Comparison of ENCODE assay signal across 31 cellular contexts in the genomic region with DNA sequence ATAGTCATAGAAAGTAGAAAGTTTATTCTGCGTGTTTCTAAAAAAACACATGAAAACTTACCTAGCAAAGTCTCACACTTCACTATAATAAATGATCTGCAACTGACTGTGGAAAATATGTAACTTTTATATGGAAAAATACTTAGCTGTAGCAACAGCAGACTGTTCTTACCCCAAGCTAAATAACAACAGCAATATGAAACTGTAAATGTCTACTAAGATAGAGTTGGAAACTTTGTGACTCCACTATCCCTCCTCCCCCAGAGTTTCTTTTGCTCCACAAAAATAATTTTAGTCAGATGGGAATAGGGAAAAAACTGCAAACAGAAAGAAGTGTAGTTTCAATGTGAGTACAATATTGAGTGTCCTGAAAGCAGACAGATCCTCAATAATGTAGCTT. TPM values are rescaled to one million over a fixed set of nuclear protein-coding genes. Genes with fewer than 3 reads are reported as not detected.
DNase-seq lines count a peak whose midpoint lies in the region; ATAC-seq and TF ChIP-seq lines count a peak whose summit lies in the region.
"Had no signal": no experiment of that assay in that cellular context is flagged by ENCODE, and none has a peak within 500 bp of the region (broad histone marks: within the 10 kb centered on the region; RNA-seq: fewer than 3 reads in every experiment).

No MANE protein-coding gene starts in this region.

- H2AFZ ChIP-seq in hepatocyte, result no peak overlapping the region

- no peaks in the 10 kb centered on the region for H3K9me3 ChIP-seq in hepatocyte (ENCODE audit: low read depth)
- no peaks in the 10 kb centered on the region for H3K9me3 ChIP-seq in prostate gland
- H3K9me3 ChIP-seq: BE2C, esophagus squamous epithelium, HAP-1, lower lobe of right lung, SJSA1, testis had no signal

- H3K27me3 ChIP-seq in hepatocyte (no peaks in the 10 kb centered on the region), prostate gland (replicated peaks; ENCODE audit: insufficient read depth) (no peaks in the 10 kb centered on the region)
- H3K27me3 ChIP-seq: BE2C, esophagus squamous epithelium, SJSA1, testis had no signal

- intact Hi-C loops in activated T-helper 1 cell treated with anti-CD3 and anti-CD28 coated beads, Interleukin-12 subunit alpha, Interleukin-12 subunit beta, Interleukin-2, Interleukin-4 antibody, amounts not matched to agents 30 ng/mL and 10 ng/mL and 1 ng/mL, durations not matched to agents 14 hours and 24 hours and 36 hours (cut with micrococcal nuclease), result loop anchor here (1.0 to 5.0 kb wide), 4 partner anchors 22 to 624 kb away; no protein-coding TSS in a partner anchor
- intact Hi-C loops in prostate gland (cut with DNase I), result no loop called here
- intact Hi-C loops in left cardiac atrium (cut with DNase I), result loop anchor here in 1 of 2 donors (10.0 kb wide), 1 partner anchor 46 kb away; no protein-coding TSS in a partner anchor

- no peaks in the 10 kb centered on the region for H3K36me3 ChIP-seq in hepatocyte (replicated peaks; ENCODE audit: insufficient read depth, low read depth)
- H3K36me3 ChIP-seq in prostate gland, result no peaks in the 10 kb centered on the region
- H3K36me3 ChIP-seq: BE2C, esophagus squamous epithelium, HAP-1, lower lobe of right lung, SJSA1 had no signal

- peaks cover 91% of the 10 kb centered on the region for H3K79me2 ChIP-seq in hepatocyte

- H3K36me3 Mint-ChIP-seq in activated naive CD4-positive, alpha-beta T cell treated with anti-CD3 and anti-CD28 coated beads, Interleukin-2, amount 50 U/mL, for 72 hours, result peaks cover 0 to 7% of the 10 kb centered on the region in 2 donors
- peaks cover 26% of the 10 kb centered on the region for H3K36me3 Mint-ChIP-seq in activated T-helper 1 cell treated with anti-CD3 and anti-CD28 coated beads, Interleukin-12 subunit alpha, Interleukin-12 subunit beta, Interleukin-2, Interleukin-4 antibody, amounts not matched to agents 30 ng/mL and 10 ng/mL and 1 ng/mL, durations not matched to agents 14 hours and 24 hours and 36 hours (ENCODE audit: low read depth)
- H3K36me3 Mint-ChIP-seq: natural killer cell; stimulated activated effector memory CD8-positive, alpha-beta T cell treated with anti-CD3 and anti-CD28 coated beads, Interleukin-12 subunit alpha, Interleukin-12 subunit beta, amount 100 ng/mL, for 72 hours had no signal

- H3K4me1 ChIP-seq in hepatocyte (ENCODE audit: insufficient read depth), result peaks cover 30% of the 10 kb centered on the region
- H3K4me1 ChIP-seq in prostate gland (replicated peaks), result no peaks in the 10 kb centered on the region

- no peaks in the 10 kb centered on the region for H3K9me2 ChIP-seq in hepatocyte (replicated peaks; ENCODE audit: insufficient read depth)

- H3K27ac Mint-ChIP-seq in activated naive CD4-positive, alpha-beta T cell treated with anti-CD3 and anti-CD28 coated beads, Interleukin-2, amount 50 U/mL, for 72 hours, result peak overlapping the region in 1 of 2 donors; percentile 18
- H3K27ac Mint-ChIP-seq in activated T-helper 1 cell treated with anti-CD3 and anti-CD28 coated beads, Interleukin-12 subunit alpha, Interleukin-12 subunit beta, Interleukin-2, Interleukin-4 antibody, amounts not matched to agents 30 ng/mL and 10 ng/mL and 1 ng/mL, durations not matched to agents 14 hours and 24 hours and 36 hours, result peak overlapping the region; percentile 53
- H3K27ac Mint-ChIP-seq: activated CD4-positive, alpha-beta memory T cell treated with anti-CD3 and anti-CD28 coated beads, Interleukin-2, amount 10 ng/mL, durations not matched to agents 7 days and 5 days; natural killer cell; stimulated activated effector memory CD8-positive, alpha-beta T cell treated with anti-CD3 and anti-CD28 coated beads, Interleukin-12 subunit alpha, Interleukin-12 subunit beta, amount 100 ng/mL, for 72 hours; T-cell had no signal

- no peak for TF ChIP-seq CTCF in hepatocyte (IDR thresholded peaks at IDR 0.05; ENCODE audit: poor library complexity)
- no peak for TF ChIP-seq CTCF in prostate gland (IDR thresholded peaks at IDR 0.05)

- no peaks in the 10 kb centered on the region for H3K9me3 Mint-ChIP-seq in activated naive CD4-positive, alpha-beta T cell treated with anti-CD3 and anti-CD28 coated beads, Interleukin-2, amount 50 U/mL, for 72 hours
- no peaks in the 10 kb centered on the region for H3K9me3 Mint-ChIP-seq in activated T-helper 1 cell treated with anti-CD3 and anti-CD28 coated beads, Interleukin-12 subunit alpha, Interleukin-12 subunit beta, Interleukin-2, Interleukin-4 antibody, amounts not matched to agents 30 ng/mL and 10 ng/mL and 1 ng/mL, durations not matched to agents 14 hours and 24 hours and 36 hours
- H3K9me3 Mint-ChIP-seq: activated CD4-positive, alpha-beta memory T cell treated with anti-CD3 and anti-CD28 coated beads, Interleukin-2, amount 10 ng/mL, durations not matched to agents 7 days and 5 days; CD8-positive, alpha-beta T cell; natural killer cell; stimulated activated effector memory CD8-positive, alpha-beta T cell treated with anti-CD3 and anti-CD28 coated beads, Interleukin-12 subunit alpha, Interleukin-12 subunit beta, amount 100 ng/mL, for 72 hours; T-cell had no signal

- no peaks in the 10 kb centered on the region for H4K20me1 ChIP-seq in hepatocyte (ENCODE audit: insufficient read depth, poor library complexity, severe bottlenecking)

- peak; percentile 47 to 68 for ATAC-seq in activated naive CD4-positive, alpha-beta T cell treated with anti-CD3 and anti-CD28 coated beads, Interleukin-2, amount 50 U/mL, for 72 hours
- ATAC-seq in HG02981 (IDR thresholded peaks at IDR 0.05; ENCODE audit: unreplicated experiment), result no peak
- ATAC-seq in left cardiac atrium, result no peak
- ATAC-seq: CD8-positive, alpha-beta T cell; lower lobe of right lung; natural killer cell; stimulated activated effector memory CD8-positive, alpha-beta T cell treated with anti-CD3 and anti-CD28 coated beads, Interleukin-12 subunit alpha, Interleukin-12 subunit beta, amount 100 ng/mL, for 72 hours; T-cell had no signal

- peaks cover 74% of the 10 kb centered on the region for H3K4me1 Mint-ChIP-seq in activated T-helper 1 cell treated with anti-CD3 and anti-CD28 coated beads, Interleukin-12 subunit alpha, Interleukin-12 subunit beta, Interleukin-2, Interleukin-4 antibody, amounts not matched to agents 30 ng/mL and 10 ng/mL and 1 ng/mL, durations not matched to agents 14 hours and 24 hours and 36 hours (ENCODE audit: low read depth)

- H3K27me3 Mint-ChIP-seq in activated T-helper 1 cell treated with anti-CD3 and anti-CD28 coated beads, Interleukin-12 subunit alpha, Interleukin-12 subunit beta, Interleukin-2, Interleukin-4 antibody, amounts not matched to agents 30 ng/mL and 10 ng/mL and 1 ng/mL, durations not matched to agents 14 hours and 24 hours and 36 hours (ENCODE audit: insufficient read depth), result no peaks in the 10 kb centered on the region
- H3K27me3 Mint-ChIP-seq: activated CD4-positive, alpha-beta memory T cell treated with anti-CD3 and anti-CD28 coated beads, Interleukin-2, amount 10 ng/mL, durations not matched to agents 7 days and 5 days; brain; T-cell had no signal

- peak overlapping the region; percentile 38 for H3K4me2 ChIP-seq in hepatocyte

- H3K4me3 ChIP-seq in hepatocyte (no peak overlapping the region), prostate gland (no peak overlapping the region)
- H3K4me3 ChIP-seq: esophagus squamous epithelium, HAP-1, lower lobe of right lung, SJSA1, testis had no signal

- peak overlapping the region; percentile 6 for H3K27ac ChIP-seq in hepatocyte
- H3K27ac ChIP-seq in prostate gland, result no peak overlapping the region
- H3K27ac ChIP-seq: lower lobe of right lung, RWPE1, SJSA1, testis had no signal

- 88% methylated on average over 1 of the region's 1 CpG for WGBS in hepatocyte (ENCODE audit: low lambda C conversion rate, missing lambda C conversion rate)
- WGBS in prostate gland, result 77% methylated on average over 1 of the region's 1 CpG

- no peak for TF ChIP-seq POLR2A in prostate gland (IDR thresholded peaks at IDR 0.05)

- H3K4me3 Mint-ChIP-seq in activated T-helper 1 cell treated with anti-CD3 and anti-CD28 coated beads, Interleukin-12 subunit alpha, Interleukin-12 subunit beta, Interleukin-2, Interleukin-4 antibody, amounts not matched to agents 30 ng/mL and 10 ng/mL and 1 ng/mL, durations not matched to agents 14 hours and 24 hours and 36 hours, result no peak overlapping the region
- H3K4me3 Mint-ChIP-seq: activated CD4-positive, alpha-beta memory T cell treated with anti-CD3 and anti-CD28 coated beads, Interleukin-2, amount 10 ng/mL, durations not matched to agents 7 days and 5 days; CD8-positive, alpha-beta T cell; natural killer cell; stimulated activated effector memory CD8-positive, alpha-beta T cell treated with anti-CD3 and anti-CD28 coated beads, Interleukin-12 subunit alpha, Interleukin-12 subunit beta, amount 100 ng/mL, for 72 hours; T-cell had no signal

- DNase-seq in activated naive CD4-positive, alpha-beta T cell treated with anti-CD3 and anti-CD28 coated beads, Interleukin-2, amount 50 U/mL, for 72 hours (ENCODE audit: low spot score in 2 of 2), result no peak
- no peak for DNase-seq in activated naive CD4-positive, alpha-beta T cell (lab: John Stamatoyannopoulos, UW)
- no peak for DNase-seq in activated T-helper 1 cell treated with anti-CD3 and anti-CD28 coated beads, Interleukin-12 subunit alpha, Interleukin-12 subunit beta, Interleukin-2, Interleukin-4 antibody, amounts not matched to agents 30 ng/mL and 10 ng/mL and 1 ng/mL, durations not matched to agents 14 hours and 24 hours and 36 hours (ENCODE audit: low spot score)
- DNase-seq in hepatocyte (ENCODE audit: low spot score) (no peak), prostate gland (ENCODE audit: low spot score) (no peak), left cardiac atrium (no peak)
- DNase-seq: activated CD4-positive, alpha-beta memory T cell treated with anti-CD3 and anti-CD28 coated beads, Interleukin-2, amount 10 ng/mL, durations not matched to agents 7 days and 5 days; activated CD4-positive, CD25-positive, alpha-beta regulatory T cell; activated CD8-positive, alpha-beta memory T cell treated with anti-CD3 and anti-CD28 coated beads, Interleukin-2, amount 50 U/mL, for 4 hours; activated gamma-delta T cell treated with Interleukin-2 at 50 U/mL for 16 hours; amniotic stem cell; BE2C; CD8-positive, alpha-beta T cell; dermis blood vessel endothelial cell; esophagus squamous epithelium; foreskin melanocyte; Kasumi-1; lower lobe of right lung; natural killer cell; NCI-H1417 treated with DMSO at 0.1 percent for 48 hours; NCI-H2081; NCI-H524 treated with DMSO at 0.1 percent for 48 hours; OCI-M1; T-cell; testis had no signal

RNA-seq across cellular contexts. Expression of gene MLLT3, which starts 21.0 kb away (rescaled TPM):
- total RNA-seq in activated naive CD4-positive, alpha-beta T cell treated with anti-CD3 and anti-CD28 coated beads, Interleukin-2, amount 50 U/mL, for 72 hours, result 10 to 100 TPM; 43.6 to 54.6 TPM
- 33.8 and 36.4 TPM in 2 replicates for total RNA-seq in activated T-helper 1 cell treated with anti-CD3 and anti-CD28 coated beads, Interleukin-12 subunit alpha, Interleukin-12 subunit beta, Interleukin-2, Interleukin-4 antibody, amounts not matched to agents 30 ng/mL and 10 ng/mL and 1 ng/mL, durations not matched to agents 14 hours and 24 hours and 36 hours
- total RNA-seq in hepatocyte (38.3 and 39.2 TPM in 2 replicates), prostate gland (10 to 100 TPM; 13.1 to 22.0 TPM), left cardiac atrium (10 to 100 TPM in 1 of 2 donors, 1 to 10 TPM in 1; 5.3 to 10.2 TPM)
- 13.6 and 13.7 TPM in 2 replicates for polyA plus RNA-seq in hepatocyte

Comparison
In these comparisons a context has a peak if more than half of its experiments do, and no peak if none do; other contexts are left out.
1. ATAC-seq: peak in activated naive CD4-positive, alpha-beta T cell treated with anti-CD3 and anti-CD28 coated beads, Interleukin-2, amount 50 U/mL, for 72 hours (2 of 2); none in HG02981 (single experiment) and left cardiac atrium (0 of 2).